2 cellular contexts compared by ENCODE assay signal in genomic region chr4:163193717-163194116, GRCh38.
TF ChIP-seq lines count a peak whose summit lies in the region.

No MANE protein-coding gene starts in this region.

TF ChIP-seq in HEK293, 187 proteins besides CTCF, POLR2A, EP300 and RAD21 (continued from another document):
- TF ChIP-seq, protein P1, sequence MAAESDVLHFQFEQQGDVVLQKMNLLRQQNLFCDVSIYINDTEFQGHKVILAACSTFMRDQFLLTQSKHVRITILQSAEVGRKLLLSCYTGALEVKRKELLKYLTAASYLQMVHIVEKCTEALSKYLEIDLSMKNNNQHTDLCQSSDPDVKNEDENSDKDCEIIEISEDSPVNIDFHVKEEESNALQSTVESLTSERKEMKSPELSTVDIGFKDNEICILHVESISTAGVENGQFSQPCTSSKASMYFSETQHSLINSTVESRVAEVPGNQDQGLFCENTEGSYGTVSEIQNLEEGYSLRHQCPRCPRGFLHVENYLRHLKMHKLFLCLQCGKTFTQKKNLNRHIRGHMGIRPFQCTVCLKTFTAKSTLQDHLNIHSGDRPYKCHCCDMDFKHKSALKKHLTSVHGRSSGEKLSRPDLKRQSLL (tag by site-specific recombination; IDR thresholded peaks at IDR 0.05): no peak
- TF ChIP-seq MZF1 (tag by site-specific recombination; IDR thresholded peaks at IDR 0.05; ENCODE audit: borderline replicate concordance) (no peak), ZNF140 (tag by site-specific recombination; IDR thresholded peaks at IDR 0.05) (no peak), ZNF146 (tag by site-specific recombination; IDR thresholded peaks at IDR 0.05) (no peak), ZNF24 (tag by site-specific recombination; IDR thresholded peaks at IDR 0.05) (no peak), ZNF274 (IDR thresholded peaks at IDR 0.05; ENCODE audit: low read length) (no peak), ZNF274 (tag by site-specific recombination; IDR thresholded peaks at IDR 0.05; ENCODE audit: borderline replicate concordance) (no peak), TRIM28 (IDR thresholded peaks at IDR 0.05; ENCODE audit: borderline replicate concordance, low read length) (peak; percentile 97; the same call in 1 of the 2 replicates), ZNF561 (tag by site-specific recombination; IDR thresholded peaks at IDR 0.05; ENCODE audit: borderline replicate concordance) (no peak)

TF ChIP-seq in K562, 482 proteins besides CTCF, POLR2A, EP300 and RAD21:
- TF ChIP-seq, protein P2, sequence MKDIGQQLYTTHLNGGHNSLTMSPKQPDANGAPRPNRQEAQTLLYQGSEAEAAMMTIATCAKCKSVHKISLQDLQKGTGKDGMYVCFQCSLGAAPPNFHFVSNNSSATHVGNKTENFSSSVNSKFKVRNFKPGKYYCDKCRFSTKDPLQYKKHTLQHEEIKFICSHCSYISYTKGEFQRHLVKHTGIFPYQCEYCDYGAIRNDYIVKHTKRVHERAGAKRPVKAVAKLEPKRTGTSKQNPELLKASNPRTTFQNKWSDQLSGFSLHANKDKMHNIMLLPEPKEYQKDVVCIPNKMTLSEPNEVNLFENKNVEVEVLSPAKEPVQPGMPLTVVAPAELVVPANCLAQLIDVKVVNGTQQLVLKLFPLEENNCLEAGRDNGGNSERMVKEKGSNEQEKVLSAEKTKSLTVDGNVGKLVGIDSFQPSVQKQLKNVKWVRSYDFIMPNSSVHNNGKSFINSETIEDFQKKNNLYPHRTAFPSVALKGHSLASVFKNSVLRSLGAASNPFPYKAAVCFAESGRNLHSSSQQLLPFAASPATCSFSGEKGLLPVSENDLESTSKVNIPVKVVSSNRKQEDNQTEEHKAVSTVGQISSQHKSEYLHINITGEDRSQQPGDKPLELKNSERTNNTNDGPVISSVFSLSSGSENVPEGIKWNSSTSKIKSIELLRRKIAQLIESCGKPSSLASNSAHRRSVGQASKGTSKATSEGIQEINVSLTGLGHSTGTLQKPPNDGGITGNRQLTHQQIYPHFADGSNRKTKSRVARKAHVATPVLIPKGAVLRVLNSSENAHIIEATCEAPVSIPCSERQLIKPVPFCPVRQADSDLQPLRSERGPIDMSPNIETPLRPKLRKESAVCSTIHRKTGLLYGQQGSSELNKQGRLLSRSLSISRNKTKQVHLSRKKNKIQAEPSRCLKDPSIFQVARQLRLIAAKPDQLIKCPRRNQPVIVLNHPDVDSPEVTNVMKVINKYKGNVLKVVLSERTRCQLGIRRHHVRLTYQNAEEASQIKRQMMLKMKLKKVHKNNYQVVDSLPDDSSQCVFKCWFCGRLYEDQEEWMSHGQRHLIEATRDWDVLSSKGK (CRISPR knock-in tag; IDR thresholded peaks at IDR 0.05): no peak
- TF ChIP-seq XRCC5 (IDR thresholded peaks at IDR 0.05; ENCODE audit: low read depth, low read length) (no peak), FOXA1 (IDR thresholded peaks at IDR 0.05; ENCODE audit: borderline replicate concordance) (no peak), ATF1 (CRISPR knock-in tag; IDR thresholded peaks at IDR 0.05) (no peak), ATF1 (tag; IDR thresholded peaks at IDR 0.05) (no peak), ZNF586 (CRISPR knock-in tag; conservative IDR thresholded peaks at IDR 0.05) (no peak), SIRT6 (IDR thresholded peaks at IDR 0.05; ENCODE audit: low read depth, low read length) (no peak), MCM7 (IDR thresholded peaks at IDR 0.05) (no peak), ZNF224 (CRISPR knock-in tag; IDR thresholded peaks at IDR 0.05) (no peak), HDAC8 (tag; IDR thresholded peaks at IDR 0.05) (no peak), POLR3G (IDR thresholded peaks at IDR 0.05; ENCODE audit: extremely low read depth, insufficient read length, insufficient replicate concordance) (no peak), SIN3B (IDR thresholded peaks at IDR 0.05; ENCODE audit: low read depth) (no peak), NCOR1 (IDR thresholded peaks at IDR 0.05) (no peak), ZNF785 (CRISPR knock-in tag; IDR thresholded peaks at IDR 0.05) (no peak), TARDBP (IDR thresholded peaks at IDR 0.05) (no peak)
- TF ChIP-seq, protein P3, sequence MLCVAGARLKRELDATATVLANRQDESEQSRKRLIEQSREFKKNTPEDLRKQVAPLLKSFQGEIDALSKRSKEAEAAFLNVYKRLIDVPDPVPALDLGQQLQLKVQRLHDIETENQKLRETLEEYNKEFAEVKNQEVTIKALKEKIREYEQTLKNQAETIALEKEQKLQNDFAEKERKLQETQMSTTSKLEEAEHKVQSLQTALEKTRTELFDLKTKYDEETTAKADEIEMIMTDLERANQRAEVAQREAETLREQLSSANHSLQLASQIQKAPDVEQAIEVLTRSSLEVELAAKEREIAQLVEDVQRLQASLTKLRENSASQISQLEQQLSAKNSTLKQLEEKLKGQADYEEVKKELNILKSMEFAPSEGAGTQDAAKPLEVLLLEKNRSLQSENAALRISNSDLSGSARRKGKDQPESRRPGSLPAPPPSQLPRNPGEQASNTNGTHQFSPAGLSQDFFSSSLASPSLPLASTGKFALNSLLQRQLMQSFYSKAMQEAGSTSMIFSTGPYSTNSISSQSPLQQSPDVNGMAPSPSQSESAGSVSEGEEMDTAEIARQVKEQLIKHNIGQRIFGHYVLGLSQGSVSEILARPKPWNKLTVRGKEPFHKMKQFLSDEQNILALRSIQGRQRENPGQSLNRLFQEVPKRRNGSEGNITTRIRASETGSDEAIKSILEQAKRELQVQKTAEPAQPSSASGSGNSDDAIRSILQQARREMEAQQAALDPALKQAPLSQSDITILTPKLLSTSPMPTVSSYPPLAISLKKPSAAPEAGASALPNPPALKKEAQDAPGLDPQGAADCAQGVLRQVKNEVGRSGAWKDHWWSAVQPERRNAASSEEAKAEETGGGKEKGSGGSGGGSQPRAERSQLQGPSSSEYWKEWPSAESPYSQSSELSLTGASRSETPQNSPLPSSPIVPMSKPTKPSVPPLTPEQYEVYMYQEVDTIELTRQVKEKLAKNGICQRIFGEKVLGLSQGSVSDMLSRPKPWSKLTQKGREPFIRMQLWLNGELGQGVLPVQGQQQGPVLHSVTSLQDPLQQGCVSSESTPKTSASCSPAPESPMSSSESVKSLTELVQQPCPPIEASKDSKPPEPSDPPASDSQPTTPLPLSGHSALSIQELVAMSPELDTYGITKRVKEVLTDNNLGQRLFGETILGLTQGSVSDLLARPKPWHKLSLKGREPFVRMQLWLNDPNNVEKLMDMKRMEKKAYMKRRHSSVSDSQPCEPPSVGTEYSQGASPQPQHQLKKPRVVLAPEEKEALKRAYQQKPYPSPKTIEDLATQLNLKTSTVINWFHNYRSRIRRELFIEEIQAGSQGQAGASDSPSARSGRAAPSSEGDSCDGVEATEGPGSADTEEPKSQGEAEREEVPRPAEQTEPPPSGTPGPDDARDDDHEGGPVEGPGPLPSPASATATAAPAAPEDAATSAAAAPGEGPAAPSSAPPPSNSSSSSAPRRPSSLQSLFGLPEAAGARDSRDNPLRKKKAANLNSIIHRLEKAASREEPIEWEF (CRISPR knock-in tag; IDR thresholded peaks at IDR 0.05): no peak
